Comparison of ENCODE assay signal across 9 cellular contexts in genomic region chr17:57902117-57902799, GRCh38. TPM values are rescaled to one million over a fixed set of nuclear protein-coding genes. Genes with fewer than 3 reads are reported as not detected.
DNase-seq lines count a peak whose midpoint lies in the region; ATAC-seq, FAIRE-seq and TF ChIP-seq lines count a peak whose summit lies in the region.
"Had no signal": no experiment of that assay in that cellular context is flagged by ENCODE, and none has a peak within 500 bp of the region (broad histone marks: within the 10 kb centered on the region; RNA-seq: fewer than 3 reads in every experiment).

No MANE protein-coding gene starts in this region.

- 84% methylated on average over 13 of the region's 13 CpGs for WGBS in A549 (ENCODE audit: missing lambda C conversion rate)

- H3K27me3 Mint-ChIP-seq in CD8-positive, alpha-beta T cell (ENCODE audit: low read depth), result no peaks in the 10 kb centered on the region

- H3K4me3 Mint-ChIP-seq in CD8-positive, alpha-beta T cell, result no peak overlapping the region

- no peak for TF ChIP-seq EP300 in A549 (IDR thresholded peaks at IDR 0.05)

- H3K4me1 ChIP-seq in A549, result peaks cover 87% of the 10 kb centered on the region
- H3K4me1 ChIP-seq in thoracic aorta (ENCODE audit: control insufficient read depth in 1 of 2, low read depth in 2 of 2), result peaks cover 29 to 76% of the 10 kb centered on the region in 2 donors
- no peaks in the 10 kb centered on the region for H3K4me1 ChIP-seq in CD8-positive, alpha-beta T cell (ENCODE audit: insufficient read depth, low read length)
- H3K4me1 ChIP-seq: parathyroid adenoma had no signal

- H3K36me3 Mint-ChIP-seq in CD8-positive, alpha-beta T cell, result no peaks in the 10 kb centered on the region

- no peaks in the 10 kb centered on the region for H3K36me3 ChIP-seq in thoracic aorta
- no peaks in the 10 kb centered on the region for H3K36me3 ChIP-seq in CD8-positive, alpha-beta T cell (ENCODE audit: insufficient read depth, low read length)

- no peak for DNase-seq in A549 (ENCODE audit: low read depth in 1 of 2, low spot score in 1 of 2)
- no peak for DNase-seq in dorsolateral prefrontal cortex
- DNase-seq in thoracic aorta (ENCODE audit: low spot score), result no peak
- DNase-seq in CD8-positive, alpha-beta T cell, result no peak
- DNase-seq in stimulated activated CD8-positive, alpha-beta memory T cell treated with anti-CD3 and anti-CD28 coated beads, Interleukin-4, amount 100 ng/mL, for 48 hours, result no peak
- no peak for DNase-seq in HCEC 1CT

- no peak for TF ChIP-seq POLR2A in A549 (IDR thresholded peaks at IDR 0.05; ENCODE audit: low read length)

- no peak overlapping the region for H3K4me3 ChIP-seq in A549
- no peak overlapping the region for H3K4me3 ChIP-seq in dorsolateral prefrontal cortex
- no peak overlapping the region for H3K4me3 ChIP-seq in thoracic aorta
- no peak overlapping the region for H3K4me3 ChIP-seq in CD8-positive, alpha-beta T cell (ENCODE audit: low read depth, low read length)

- intact Hi-C loops in dorsolateral prefrontal cortex (cut with DNase I), result loop anchor here in 1 of 2 donors (5.0 kb wide), 1 partner anchor 40 kb away; no protein-coding TSS in a partner anchor
- intact Hi-C loops in CD8-positive, alpha-beta T cell (cut with DNase I, micrococcal nuclease), result no loop called here

- H3K27me3 ChIP-seq in dorsolateral prefrontal cortex, result no peaks in the 10 kb centered on the region
- no peaks in the 10 kb centered on the region for H3K27me3 ChIP-seq in thoracic aorta (replicated peaks; ENCODE audit: insufficient read depth)
- no peaks in the 10 kb centered on the region for H3K27me3 ChIP-seq in CD8-positive, alpha-beta T cell (ENCODE audit: insufficient read depth, low read length)

- H3K9me3 Mint-ChIP-seq in CD8-positive, alpha-beta T cell, result no peaks in the 10 kb centered on the region

- FAIRE-seq in A549 (lab: Jason Lieb, UNC), result no peak

- no peaks in the 10 kb centered on the region for H3K9me3 ChIP-seq in A549
- H3K9me3 ChIP-seq in thoracic aorta, result no peaks in the 10 kb centered on the region
- H3K9me3 ChIP-seq in CD8-positive, alpha-beta T cell (ENCODE audit: low read length), result no peaks in the 10 kb centered on the region

- H3K4me1 Mint-ChIP-seq in CD8-positive, alpha-beta T cell (ENCODE audit: low read depth), result peaks cover 4% of the 10 kb centered on the region

- CTCF ChIA-PET in A549 (lab: Yijun Ruan, JAX), result interaction anchor here (0.6 to 23.5 kb wide), 13 partner anchors 10 to 789 kb away, joined by 3 to 859 read pairs (median 6); partner anchors contain the start of genes CUEDC1, MRPS23 and VEZF1
- CTCF ChIA-PET in CD8-positive, alpha-beta T cell (lab: Charles Lee), result interaction anchor here (2.9 kb wide), 1 partner anchor 9 kb away, joined by 9 read pairs; no protein-coding TSS in a partner anchor

- H3K27ac Mint-ChIP-seq in CD8-positive, alpha-beta T cell, result no peak overlapping the region

- TF ChIP-seq RAD21 in A549 (conservative IDR thresholded peaks at IDR 0.05 in 1 of 2, IDR thresholded peaks at IDR 0.05 in 1 of 2), result no peak

- peak overlapping the region; percentile 94 to 97 for H3K27ac ChIP-seq in A549
- peak overlapping the region in 56 of 59 donors; percentile 36 to 100 (median 88) for H3K27ac ChIP-seq in dorsolateral prefrontal cortex
- peak overlapping the region; percentile 40 to 83 for H3K27ac ChIP-seq in thoracic aorta
- H3K27ac ChIP-seq in CD8-positive, alpha-beta T cell (ENCODE audit: low read depth, low read length), result no peak overlapping the region

- TF ChIP-seq CTCF in A549 (IDR thresholded peaks at IDR 0.05), result no peak
- no peak for TF ChIP-seq CTCF in dorsolateral prefrontal cortex (IDR thresholded peaks at IDR 0.05 in 54 of 56, conservative IDR thresholded peaks at IDR 0.05 in 2 of 56; ENCODE audit: low read depth in 1 of 56, partially characterized antibody in 56 of 56)
- TF ChIP-seq CTCF in thoracic aorta (IDR thresholded peaks at IDR 0.05), result no peak
- no peak for TF ChIP-seq CTCF in CD8-positive, alpha-beta T cell (IDR thresholded peaks at IDR 0.05)

- H3K4me2 ChIP-seq in A549, result peak overlapping the region; percentile 77

- POLR2A ChIA-PET in A549 (lab: Yijun Ruan, JAX), result no interaction called here
- POLR2A ChIA-PET in CD8-positive, alpha-beta T cell (lab: Charles Lee), result no interaction called here

- ATAC-seq in A549, result no peak
- peak; percentile 45 for ATAC-seq in GM19025 (IDR thresholded peaks at IDR 0.05; ENCODE audit: low read depth, unreplicated experiment)
- peak; percentile 60 for ATAC-seq in HG03159 (IDR thresholded peaks at IDR 0.05; ENCODE audit: unreplicated experiment)
- no peak for ATAC-seq in thoracic aorta (ENCODE audit: insufficient number of reproducible peaks, low FRiP score, low read depth)
- ATAC-seq in CD8-positive, alpha-beta T cell, result no peak

TF ChIP-seq in A549, 52 proteins besides CTCF, POLR2A, EP300 and RAD21:
- TF ChIP-seq NFE2L2 (conservative IDR thresholded peaks at IDR 0.05; ENCODE audit: low read length), result no peak
- TF ChIP-seq MAFK (IDR thresholded peaks at IDR 0.05; ENCODE audit: partially characterized antibody), result peak; percentile 3
- no peak for TF ChIP-seq BHLHE40 (IDR thresholded peaks at IDR 0.05; ENCODE audit: low read depth, low read length)

RNA-seq across cellular contexts. Expression of gene MRPS23, which starts 52.4 kb away (rescaled TPM):
- polyA plus RNA-seq in A549 (2011; rRNA removed), result 73.2 and 110 TPM in 2 replicates
- 96.6 and 104 TPM in 2 replicates for polyA plus RNA-seq in A549 (2012; cell fraction: cytosol; rRNA removed)
- polyA plus RNA-seq in A549 (2012; cell fraction: nucleus; rRNA removed), result 45.7 and 49.9 TPM in 2 replicates
- 140 to 164 TPM (median 153 TPM) in 3 replicates for polyA plus RNA-seq in A549 (2017; fragmentation: RNase III; extraction: RNeasy Plus Mini Kit Qiagen cat#74134 plus additional on column Dnase treatment)
- 36.4 and 52.6 TPM in 2 replicates for polyA minus RNA-seq in A549 (2011; rRNA and poly(A)+ RNA removed)
- 10 to 100 TPM; 32.8 to 72.7 (median 51.3) TPM for total RNA-seq in dorsolateral prefrontal cortex
- 10 to 100 TPM; 16.2 to 16.6 TPM for total RNA-seq in thoracic aorta
- 10 to 100 TPM; 16.2 to 17.2 TPM for total RNA-seq in CD8-positive, alpha-beta T cell

RNA-seq across cellular contexts. Expression of gene CUEDC1, which starts 53.0 kb away (rescaled TPM):
- polyA plus RNA-seq in A549 (2011; rRNA removed), result 44.3 and 54.8 TPM in 2 replicates
- polyA plus RNA-seq in A549 (2012; cell fraction: cytosol; rRNA removed), result 47.9 and 48.0 TPM in 2 replicates
- polyA plus RNA-seq in A549 (2012; cell fraction: nucleus; rRNA removed), result 222 and 260 TPM in 2 replicates
- 70.7 to 103 TPM (median 90.6 TPM) in 3 replicates for polyA plus RNA-seq in A549 (2017; fragmentation: RNase III; extraction: RNeasy Plus Mini Kit Qiagen cat#74134 plus additional on column Dnase treatment)
- polyA minus RNA-seq in A549 (2011; rRNA and poly(A)+ RNA removed), result 20.1 and 41.6 TPM in 2 replicates
- 100 to 1,000 TPM in 1 of 120 experiments, 10 to 100 TPM in 119; 17.3 to 105 (median 33.6) TPM for total RNA-seq in dorsolateral prefrontal cortex
- 10 to 100 TPM; 32.7 to 93.1 TPM for total RNA-seq in thoracic aorta
- under 1 TPM in 1 of 2 experiments, not detected in 1; 0.22 TPM for total RNA-seq in CD8-positive, alpha-beta T cell

Comparison
In these comparisons a context has a peak if more than half of its experiments do, and no peak if none do; other contexts are left out.
1. ATAC-seq: peak in GM19025 (single experiment) and HG03159 (single experiment); none in A549 (0 of 2), thoracic aorta (single experiment) and CD8-positive, alpha-beta T cell (single experiment).
2. RNA of gene CUEDC1, which starts 53.0 kb away (total RNA-seq): 32.7 to 93.1 TPM in thoracic aorta and 17.3 to 105 TPM in dorsolateral prefrontal cortex; 0.22 TPM in CD8-positive, alpha-beta T cell; every median in the first group is over 10 times any median in the second.